Comparison of ENCODE assay signal across 15 cellular contexts in genomic region chr17:72192409-72193192, GRCh38.
DNase-seq lines count a peak whose midpoint lies in the region; ATAC-seq and TF ChIP-seq lines count a peak whose summit lies in the region.
"Had no signal": no experiment of that assay in that cellular context is flagged by ENCODE, and none has a peak within 500 bp of the region (broad histone marks: within the 10 kb centered on the region; RNA-seq: fewer than 3 reads in every experiment).

No MANE protein-coding gene starts in this region.

- H3K4me3 ChIP-seq in IMR-90 (ENCODE audit: insufficient read depth, low read depth, low read length) (no peak overlapping the region), epithelial cell of esophagus (ENCODE audit: low read length) (no peak overlapping the region), lower lobe of right lung (no peak overlapping the region)
- H3K4me3 ChIP-seq: PC-9, spleen had no signal

- peak overlapping the region; percentile 74 for H4K91ac ChIP-seq in IMR-90 (ENCODE audit: insufficient read depth, low read depth, low read length)

- peak overlapping the region; percentile 54 for H4K5ac ChIP-seq in IMR-90 (ENCODE audit: low read depth, low read length)

- H3K56ac ChIP-seq in IMR-90 (ENCODE audit: extremely low read depth, insufficient read depth, low read length): no peak overlapping the region; the same call in 1 of the 2 replicates

- no TSS peak for BruUV-seq in IMR-90 (replicated peaks; lab: Mats Ljungman, UMichigan)

- CTCF ChIA-PET in IMR-90 (lab: Yijun Ruan, JAX): no interaction called here

- H3K18ac ChIP-seq in IMR-90 (ENCODE audit: low read depth, low read length): peak overlapping the region; percentile 44

- H2BK15ac ChIP-seq in IMR-90 (ENCODE audit: low read depth, low read length): peak overlapping the region; percentile 80

- TF ChIP-seq RAD21 in IMR-90 (IDR thresholded peaks at IDR 0.05; ENCODE audit: low read length): peak; percentile 24; the same call in 1 of the 2 replicates

- H3K27ac ChIP-seq in IMR-90 (ENCODE audit: insufficient read depth, low read length): peak overlapping the region; percentile 67
- peak overlapping the region; percentile 58 for H3K27ac ChIP-seq in lower lobe of right lung
- H3K27ac ChIP-seq: PC-9, spleen had no signal

- ATAC-seq in IMR-90 (ENCODE audit: low read depth) (peak; percentile 90), lower lobe of right lung (peak; percentile 72 to 78), left lobe of liver (no peak), GM18909 (IDR thresholded peaks at IDR 0.05; ENCODE audit: poor library complexity, unreplicated experiment) (no peak)

- peak overlapping the region; percentile 86 for H2AFZ ChIP-seq in IMR-90 (replicated peaks; ENCODE audit: low read length, poor library complexity)
- H2AFZ ChIP-seq: PC-9 had no signal

- no peaks in the 10 kb centered on the region for H4K20me1 ChIP-seq in IMR-90 (ENCODE audit: insufficient read depth, low read length)

- H3K9me3 ChIP-seq in IMR-90 (ENCODE audit: control insufficient read depth, insufficient read depth, low read length) (no peaks in the 10 kb centered on the region), lower lobe of right lung (no peaks in the 10 kb centered on the region)

- H3K9me1 ChIP-seq in IMR-90 (ENCODE audit: insufficient read depth, low read length): peaks cover 23% of the 10 kb centered on the region

- H2BK5ac ChIP-seq in IMR-90 (ENCODE audit: low read depth, low read length, poor library complexity, severe bottlenecking): peak overlapping the region; percentile 83

- peak; percentile 56 for DNase-seq in A172 (ENCODE audit: low spot score)
- peak; percentile 98 for DNase-seq in IMR-90
- DNase-seq in epithelial cell of esophagus (ENCODE audit: low read depth): peak; percentile 81
- no peak for DNase-seq in lower lobe of right lung
- DNase-seq in COR-L47 (lab: John Stamatoyannopoulos, UW): no peak
- no peak for DNase-seq in NCI-H1048 (lab: John Stamatoyannopoulos, UW)
- no peak for DNase-seq in left lobe of liver (ENCODE audit: low spot score)
- DNase-seq: ACHN; central memory CD4-positive, alpha-beta T cell; glutamatergic neuron; NCI-H2081 treated with DMSO at 0.1 percent for 48 hours; spleen; stimulated activated CD8-positive, alpha-beta memory T cell treated with anti-CD3 and anti-CD28 coated beads, Interleukin-4, amount 100 ng/mL, for 48 hours had no signal

- H3K36me3 ChIP-seq in IMR-90 (ENCODE audit: control insufficient read depth, insufficient read depth, low read length) (no peaks in the 10 kb centered on the region), lower lobe of right lung (no peaks in the 10 kb centered on the region)
- H3K36me3 ChIP-seq: spleen had no signal

- H3K4me2 ChIP-seq in IMR-90 (ENCODE audit: low read depth, low read length): peak overlapping the region; percentile 9
- H3K4me2 ChIP-seq: PC-9 had no signal

- dilution Hi-C loops in IMR-90 (cut with HindIII; ENCODE audit: low sequenced_read_pairs, unreplicated experiment): no loop called here

- peak overlapping the region; percentile 62 for H2AK5ac ChIP-seq in IMR-90 (ENCODE audit: low read depth, low read length)

- peak overlapping the region; percentile 94 for H2BK20ac ChIP-seq in IMR-90 (ENCODE audit: low read depth, low read length)

- H2AK9ac ChIP-seq in IMR-90 (replicated peaks; ENCODE audit: low read depth, low read length, poor library complexity): peak overlapping the region; percentile 12

- intact Hi-C loops in IMR-90 (cut with micrococcal nuclease) (loop anchor here (1.0 kb wide), 1 partner anchor 70 kb away; no protein-coding TSS in a partner anchor), lower lobe of right lung (cut with DNase I) (no loop called here)

- 0% methylated on average over 2 of the region's 8 CpGs; no CpG with 5 or more reads in 1 of the 2 experiments for WGBS in IMR-90 (ENCODE audit: extremely low coverage in 2 of 2, insufficient read length in 1 of 2), 2 experiments

- peak overlapping the region; percentile 67 for H3K14ac ChIP-seq in IMR-90 (replicated peaks; ENCODE audit: low read depth, low read length)

- peak overlapping the region; percentile 80 for H3K4ac ChIP-seq in IMR-90 (ENCODE audit: low read depth, low read length)

- peaks cover 22% of the 10 kb centered on the region for H3K4me1 ChIP-seq in IMR-90 (ENCODE audit: control insufficient read depth, insufficient read depth, low read length)
- H3K4me1 ChIP-seq in lower lobe of right lung: no peaks in the 10 kb centered on the region
- H3K4me1 ChIP-seq: spleen had no signal

- H3K9ac ChIP-seq in IMR-90 (ENCODE audit: low read depth, low read length): peak overlapping the region; percentile 15; the same call in 1 of the 2 replicates

- peak overlapping the region; percentile 50; the same call in 1 of the 2 replicates for H3K23ac ChIP-seq in IMR-90 (ENCODE audit: low read depth, low read length)

- TF ChIP-seq CTCF in IMR-90 (conservative IDR thresholded peaks at IDR 0.05; ENCODE audit: low read depth, low read length): no peak
- TF ChIP-seq CTCF in epithelial cell of esophagus (IDR thresholded peaks at IDR 0.05; ENCODE audit: insufficient read depth, low read depth, low read length, missing control alignments): no peak
- no peak for TF ChIP-seq CTCF in lower lobe of right lung (IDR thresholded peaks at IDR 0.05)

- H4K8ac ChIP-seq in IMR-90 (ENCODE audit: low read depth in 2 of 2, low read length in 2 of 2): peak overlapping the region; percentile 60 to 78

- 0 out of 2 replicates have a peak, but pooled peaks have one; percentile 3 for TF ChIP-seq POLR2A in IMR-90 (IDR thresholded peaks at IDR 0.05; ENCODE audit: low read depth, low read length)

- peak overlapping the region; percentile 84 for H2BK120ac ChIP-seq in IMR-90 (ENCODE audit: low read depth, low read length)

- in situ Hi-C loops in IMR-90 (cut with MboI; ENCODE audit: low sequenced_read_pairs): no loop called here

- POLR2A ChIA-PET in IMR-90 (lab: Charles Lee; ENCODE audit: unreplicated experiment): no interaction called here

- 0 out of 4 replicates have a peak, but pooled peaks cover 0 to 3% of the 10 kb centered on the region in 2 experiments for H3K79me1 ChIP-seq in IMR-90 (ENCODE audit: low read depth in 1 of 2, low read length in 2 of 2)

- H3K27me3 ChIP-seq in IMR-90 (ENCODE audit: control insufficient read depth, insufficient read depth, low read length): no peaks in the 10 kb centered on the region
- H3K27me3 ChIP-seq in lower lobe of right lung (ENCODE audit: low read depth): no peaks in the 10 kb centered on the region
- H3K27me3 ChIP-seq: spleen had no signal

TF ChIP-seq in IMR-90, 13 proteins besides CTCF, POLR2A, EP300 and RAD21:
- TF ChIP-seq USF2 (IDR thresholded peaks at IDR 0.05; ENCODE audit: low read depth, low read length) (peak; percentile 33; the same call in 1 of the 2 replicates), FOS (IDR thresholded peaks at IDR 0.05; ENCODE audit: low read depth, low read length) (peak; percentile 74), CHD1 (IDR thresholded peaks at IDR 0.05; ENCODE audit: low read depth, low read length) (no peak), SMC3 (IDR thresholded peaks at IDR 0.05; ENCODE audit: low read depth, low read length) (no peak), BHLHE40 (IDR thresholded peaks at IDR 0.05; ENCODE audit: low read depth, low read length) (peak; percentile 3; the same call in 1 of the 2 replicates), MAZ (IDR thresholded peaks at IDR 0.05; ENCODE audit: borderline replicate concordance, low read depth, low read length) (peak; percentile 45; the same call in 1 of the 2 replicates), RCOR1 (IDR thresholded peaks at IDR 0.05; ENCODE audit: insufficient replicate concordance, low read length) (peak; percentile 14), CEBPB (IDR thresholded peaks at IDR 0.05; ENCODE audit: low read depth, low read length) (peak; percentile 90)

Comparison
In these comparisons a context has a peak if more than half of its experiments do, and no peak if none do; other contexts are left out.
1. DNase-seq: peak in A172 (single experiment), IMR-90 (single experiment) and epithelial cell of esophagus (single experiment); none in lower lobe of right lung (single experiment), COR-L47 (single experiment), NCI-H1048 (single experiment) and left lobe of liver (single experiment).
2. ATAC-seq: peak in IMR-90 (single experiment) and lower lobe of right lung (2 of 2); none in left lobe of liver (single experiment) and GM18909 (single experiment).